ENCODE assay signal across 6 cellular contexts in genomic region chr9:124225945-124226344, GRCh38.
"Had no signal": no experiment of that assay in that cellular context is flagged by ENCODE, and none has a peak within 500 bp of the region (broad histone marks: within the 10 kb centered on the region; RNA-seq: fewer than 3 reads in every experiment).

No MANE protein-coding gene starts in this region.

- ATAC-seq: HepG2, K562 had no signal

- H3K27ac Mint-ChIP-seq: IgD-negative memory B cell had no signal

- DNase-seq: IMR-90, KBM-7, KG1 had no signal

- H3K36me3 Mint-ChIP-seq: IgD-negative memory B cell had no signal

- H3K27me3 Mint-ChIP-seq: IgD-negative memory B cell had no signal
